Comparison of ENCODE assay signal across 15 cellular contexts in genomic region chr22:20537325-20537756, GRCh38. TPM values are rescaled to one million over a fixed set of nuclear protein-coding genes. Genes with fewer than 3 reads are reported as not detected.
DNase-seq lines count a peak whose midpoint lies in the region; ATAC-seq and TF ChIP-seq lines count a peak whose summit lies in the region.
"Had no signal": no experiment of that assay in that cellular context is flagged by ENCODE, and none has a peak within 500 bp of the region (broad histone marks: within the 10 kb centered on the region; RNA-seq: fewer than 3 reads in every experiment).

No MANE protein-coding gene starts in this region.

- H3K27ac ChIP-seq in psoas muscle, result peak overlapping the region; percentile 58
- H3K27ac ChIP-seq: A549, PC-9 had no signal

- H3K4me1 Mint-ChIP-seq in activated naive CD8-positive, alpha-beta T cell treated with anti-CD3 and anti-CD28 coated beads, Interleukin-2, amount 10 ng/mL, durations not matched to agents 7 days and 5 days, result peaks cover 19% of the 10 kb centered on the region
- H3K4me1 Mint-ChIP-seq in activated naive CD8-positive, alpha-beta T cell treated with anti-CD3 and anti-CD28 coated beads, Interleukin-2, amount 50 U/mL, for 24 hours, result peaks cover 25% of the 10 kb centered on the region
- peaks cover 45% of the 10 kb centered on the region for H3K4me1 Mint-ChIP-seq in chondrocyte (ENCODE audit: low read depth)

- POLR2A ChIA-PET in activated naive CD8-positive, alpha-beta T cell treated with anti-CD3 and anti-CD28 coated beads, Interleukin-2, amount 10 ng/mL, durations not matched to agents 7 days and 5 days (lab: Charles Lee), result interaction anchor here (1.4 kb wide), 1 partner anchor 13 kb away, joined by 4 read pairs; no protein-coding TSS in a partner anchor

- no peaks in the 10 kb centered on the region for H3K27me3 ChIP-seq in psoas muscle (ENCODE audit: insufficient read depth in 3 of 3, low read length in 2 of 3)
- H3K27me3 ChIP-seq: BLaER1 treated with 17β-estradiol and CSF1 and Interleukin-3, amounts not matched to agents 10 nM and 100 nM had no signal

- H3K4me3 ChIP-seq in psoas muscle, result no peak overlapping the region
- H3K4me3 ChIP-seq: A549; BLaER1 treated with 17β-estradiol and CSF1 and Interleukin-3, amounts not matched to agents 10 nM and 100 nM; PC-9 had no signal

- H3K27ac Mint-ChIP-seq in activated naive CD8-positive, alpha-beta T cell treated with anti-CD3 and anti-CD28 coated beads, Interleukin-2, amount 10 ng/mL, durations not matched to agents 7 days and 5 days, result peak overlapping the region; percentile 68
- H3K27ac Mint-ChIP-seq in activated naive CD8-positive, alpha-beta T cell treated with anti-CD3 and anti-CD28 coated beads, Interleukin-2, amount 50 U/mL, for 24 hours, result no peak overlapping the region
- no peak overlapping the region for H3K27ac Mint-ChIP-seq in chondrocyte (ENCODE audit: unreplicated experiment)

- H3K4me3 Mint-ChIP-seq in activated naive CD8-positive, alpha-beta T cell treated with anti-CD3 and anti-CD28 coated beads, Interleukin-2, amount 10 ng/mL, durations not matched to agents 7 days and 5 days, result no peak overlapping the region
- no peak overlapping the region for H3K4me3 Mint-ChIP-seq in activated naive CD8-positive, alpha-beta T cell treated with anti-CD3 and anti-CD28 coated beads, Interleukin-2, amount 50 U/mL, for 24 hours
- H3K4me3 Mint-ChIP-seq in chondrocyte (ENCODE audit: unreplicated experiment), result no peak overlapping the region

- no peaks in the 10 kb centered on the region for H3K9me3 ChIP-seq in psoas muscle
- H3K9me3 ChIP-seq: A549 had no signal

- WGBS in psoas muscle, 3 donors, result 92 to 98% (median 92%) methylated on average over 3 of the region's 3 CpGs

- ATAC-seq in activated naive CD8-positive, alpha-beta T cell treated with anti-CD3 and anti-CD28 coated beads, Interleukin-2, amount 10 ng/mL, durations not matched to agents 7 days and 5 days (ENCODE audit: low read depth), result no peak
- no peak for ATAC-seq in activated naive CD8-positive, alpha-beta T cell treated with anti-CD3 and anti-CD28 coated beads, Interleukin-2, amount 50 U/mL, for 24 hours
- ATAC-seq in psoas muscle, result no peak
- no peak for ATAC-seq in GM21723 (IDR thresholded peaks at IDR 0.05; ENCODE audit: unreplicated experiment)
- ATAC-seq in HG03039 (IDR thresholded peaks at IDR 0.05; ENCODE audit: unreplicated experiment), result no peak
- no peak for ATAC-seq in HG02981 (IDR thresholded peaks at IDR 0.05; ENCODE audit: unreplicated experiment)
- ATAC-seq: A549 had no signal

- peaks cover 2% of the 10 kb centered on the region for H3K9me3 Mint-ChIP-seq in activated naive CD8-positive, alpha-beta T cell treated with anti-CD3 and anti-CD28 coated beads, Interleukin-2, amount 10 ng/mL, durations not matched to agents 7 days and 5 days
- no peaks in the 10 kb centered on the region for H3K9me3 Mint-ChIP-seq in activated naive CD8-positive, alpha-beta T cell treated with anti-CD3 and anti-CD28 coated beads, Interleukin-2, amount 50 U/mL, for 24 hours
- H3K9me3 Mint-ChIP-seq in chondrocyte (ENCODE audit: low read depth), result no peaks in the 10 kb centered on the region

- H3K36me3 Mint-ChIP-seq in activated naive CD8-positive, alpha-beta T cell treated with anti-CD3 and anti-CD28 coated beads, Interleukin-2, amount 10 ng/mL, durations not matched to agents 7 days and 5 days, result peaks cover 52% of the 10 kb centered on the region
- peaks cover 37% of the 10 kb centered on the region for H3K36me3 Mint-ChIP-seq in activated naive CD8-positive, alpha-beta T cell treated with anti-CD3 and anti-CD28 coated beads, Interleukin-2, amount 50 U/mL, for 24 hours (ENCODE audit: low read depth)
- H3K36me3 Mint-ChIP-seq in chondrocyte (ENCODE audit: low read depth), result peaks cover 22% of the 10 kb centered on the region

- no peak for DNase-seq in activated naive CD8-positive, alpha-beta T cell treated with anti-CD3 and anti-CD28 coated beads, Interleukin-2, amount 10 ng/mL, durations not matched to agents 7 days and 5 days
- DNase-seq in activated naive CD8-positive, alpha-beta T cell treated with anti-CD3 and anti-CD28 coated beads, Interleukin-2, amount 50 U/mL, for 24 hours, result no peak
- peak; percentile 21 for DNase-seq in D341Med (ENCODE audit: low spot score)
- peak; percentile 61 for DNase-seq in chondrocyte (ENCODE audit: low spot score)
- no peak for DNase-seq in psoas muscle
- DNase-seq: Karpas-422, MM.1S, NCI-H2081 treated with DMSO at 0.1 percent for 48 hours, NCI-H510A, PC-9 had no signal

- intact Hi-C loops in psoas muscle (cut with DNase I), result no loop called here

- H3K4me1 ChIP-seq in psoas muscle, result peaks cover 44% of the 10 kb centered on the region

- no peak for TF ChIP-seq CTCF in chondrocyte (IDR thresholded peaks at IDR 0.05)
- no peak for TF ChIP-seq CTCF in psoas muscle (IDR thresholded peaks at IDR 0.05)

- H3K36me3 ChIP-seq in psoas muscle (ENCODE audit: insufficient read depth in 1 of 2, low read depth in 1 of 2), result peaks cover 0 to 41% of the 10 kb centered on the region in 2 donors

- no peaks in the 10 kb centered on the region for H3K27me3 Mint-ChIP-seq in activated naive CD8-positive, alpha-beta T cell treated with anti-CD3 and anti-CD28 coated beads, Interleukin-2, amount 10 ng/mL, durations not matched to agents 7 days and 5 days
- no peaks in the 10 kb centered on the region for H3K27me3 Mint-ChIP-seq in activated naive CD8-positive, alpha-beta T cell treated with anti-CD3 and anti-CD28 coated beads, Interleukin-2, amount 50 U/mL, for 24 hours
- H3K27me3 Mint-ChIP-seq in chondrocyte (ENCODE audit: low read depth), result no peaks in the 10 kb centered on the region

RNA-seq across cellular contexts. Expression of gene MED15, which starts 29.9 kb away (rescaled TPM):
- total RNA-seq in activated naive CD8-positive, alpha-beta T cell treated with anti-CD3 and anti-CD28 coated beads, Interleukin-2, amount 10 ng/mL, durations not matched to agents 7 days and 5 days, result 100 to 1,000 TPM; 227 to 233 TPM
- total RNA-seq in chondrocyte (105 to 111 TPM (median 110 TPM) in 3 replicates), psoas muscle (10 to 100 TPM; 46.4 to 94.8 (median 73.6) TPM)
- polyA plus RNA-seq in psoas muscle, result 10 to 100 TPM; 33.8 to 61.5 (median 41.5) TPM

RNA-seq across cellular contexts. Expression of gene KLHL22, which starts 41.7 kb away (rescaled TPM):
- 10 to 100 TPM; 31.7 to 37.3 TPM for total RNA-seq in activated naive CD8-positive, alpha-beta T cell treated with anti-CD3 and anti-CD28 coated beads, Interleukin-2, amount 10 ng/mL, durations not matched to agents 7 days and 5 days
- 37.3 to 49.3 TPM (median 37.7 TPM) in 3 replicates for total RNA-seq in chondrocyte
- 10 to 100 TPM; 14.6 to 24.3 (median 16.8) TPM for total RNA-seq in psoas muscle
- polyA plus RNA-seq in psoas muscle, result 10 to 100 TPM in 1 of 3 donors, 1 to 10 TPM in 2; 8.4 to 13.9 (median 9.2) TPM

Comparison
In these comparisons a context has a peak if more than half of its experiments do, and no peak if none do; other contexts are left out.
1. DNase-seq: peak in D341Med (single experiment) and chondrocyte (single experiment); none in activated naive CD8-positive, alpha-beta T cell treated with anti-CD3 and anti-CD28 coated beads, Interleukin-2, amount 10 ng/mL, durations not matched to agents 7 days and 5 days (single experiment), activated naive CD8-positive, alpha-beta T cell treated with anti-CD3 and anti-CD28 coated beads, Interleukin-2, amount 50 U/mL, for 24 hours (single experiment) and psoas muscle (0 of 2).